ENCODE assay signal across 9 cellular contexts in the genomic region with DNA sequence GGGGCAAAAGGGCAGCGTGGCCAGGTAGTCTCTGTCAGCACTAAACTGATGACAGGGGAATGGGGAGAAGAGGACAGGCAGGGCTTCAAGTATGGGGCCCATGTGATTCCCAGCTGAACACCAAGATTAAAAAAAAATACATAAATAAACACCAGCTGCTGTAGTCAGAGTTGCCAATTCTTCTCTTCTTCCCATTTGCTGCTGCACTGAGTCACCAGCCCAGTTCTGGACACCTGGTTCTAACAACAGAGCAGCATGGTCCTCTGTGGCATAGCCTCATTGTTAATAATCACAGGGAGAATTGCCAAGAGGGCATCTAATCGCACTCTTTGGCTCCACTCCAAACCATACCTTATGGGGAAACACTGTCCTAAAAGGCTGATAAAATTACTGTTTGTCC.
DNase-seq lines count a peak whose midpoint lies in the region; ATAC-seq and TF ChIP-seq lines count a peak whose summit lies in the region.
"Had no signal": no experiment of that assay in that cellular context is flagged by ENCODE, and none has a peak within 500 bp of the region (broad histone marks: within the 10 kb centered on the region; RNA-seq: fewer than 3 reads in every experiment).

No MANE protein-coding gene starts in this region.

- TF ChIP-seq RAD21 in Ishikawa (IDR thresholded peaks at IDR 0.05; ENCODE audit: low read depth): no peak

- ATAC-seq in HG02678 (IDR thresholded peaks at IDR 0.05; ENCODE audit: unreplicated experiment) (no peak), GM21423 (IDR thresholded peaks at IDR 0.05; ENCODE audit: unreplicated experiment) (no peak), GM18519 (IDR thresholded peaks at IDR 0.05; ENCODE audit: low FRiP score, unreplicated experiment) (no peak)
- ATAC-seq: activated CD4-positive, CD25-positive, alpha-beta regulatory T cell treated with anti-CD3 and anti-CD28 coated beads, Interleukin-2, amount 50 U/mL, for 24 hours; stimulated activated naive CD8-positive, alpha-beta T cell treated with anti-CD3 and anti-CD28 coated beads, Interleukin-15, Interleukin-2, amounts not matched to agents 100 U/mL and 50 U/mL, for 24 hours had no signal

- H3K4me3 ChIP-seq in fibroblast of mammary gland (ENCODE audit: control insufficient read depth, low read depth, low read length): no peak overlapping the region

- no peak for TF ChIP-seq CTCF in fibroblast of mammary gland (conservative IDR thresholded peaks at IDR 0.05; ENCODE audit: control insufficient read depth, insufficient read depth, low read depth, low read length)

- DNase-seq in NCI-H748 (lab: John Stamatoyannopoulos, UW; ENCODE audit: unreplicated experiment) (peak; percentile 93), fibroblast of mammary gland (ENCODE audit: low read depth) (peak; percentile 70), substantia nigra (lab: John Stamatoyannopoulos, UW) (peak in 24 of 49 donors; percentile 5 to 70 (median 28))
- DNase-seq: stimulated activated naive CD8-positive, alpha-beta T cell treated with anti-CD3 and anti-CD28 coated beads, Interleukin-15, Interleukin-2, amounts not matched to agents 100 U/mL and 50 U/mL, for 24 hours had no signal

- peak overlapping the region; percentile 91 for H3K27ac ChIP-seq in substantia nigra (ENCODE audit: low read depth, low read length, poor library complexity, severe bottlenecking)

- TF ChIP-seq EP300 in Ishikawa (IDR thresholded peaks at IDR 0.05; ENCODE audit: borderline replicate concordance): no peak

TF ChIP-seq in Ishikawa, 13 proteins besides CTCF, POLR2A, EP300 and RAD21:
- TF ChIP-seq TEAD4 (IDR thresholded peaks at IDR 0.05) (no peak), NFIC (IDR thresholded peaks at IDR 0.05) (peak; percentile 52), TCF12 (IDR thresholded peaks at IDR 0.05; ENCODE audit: low read depth) (0 out of 2 replicates have a peak, but pooled peaks have one; percentile 28), ZBTB7A (IDR thresholded peaks at IDR 0.05; ENCODE audit: low read depth) (no peak)
- TF ChIP-seq, protein P1, sequence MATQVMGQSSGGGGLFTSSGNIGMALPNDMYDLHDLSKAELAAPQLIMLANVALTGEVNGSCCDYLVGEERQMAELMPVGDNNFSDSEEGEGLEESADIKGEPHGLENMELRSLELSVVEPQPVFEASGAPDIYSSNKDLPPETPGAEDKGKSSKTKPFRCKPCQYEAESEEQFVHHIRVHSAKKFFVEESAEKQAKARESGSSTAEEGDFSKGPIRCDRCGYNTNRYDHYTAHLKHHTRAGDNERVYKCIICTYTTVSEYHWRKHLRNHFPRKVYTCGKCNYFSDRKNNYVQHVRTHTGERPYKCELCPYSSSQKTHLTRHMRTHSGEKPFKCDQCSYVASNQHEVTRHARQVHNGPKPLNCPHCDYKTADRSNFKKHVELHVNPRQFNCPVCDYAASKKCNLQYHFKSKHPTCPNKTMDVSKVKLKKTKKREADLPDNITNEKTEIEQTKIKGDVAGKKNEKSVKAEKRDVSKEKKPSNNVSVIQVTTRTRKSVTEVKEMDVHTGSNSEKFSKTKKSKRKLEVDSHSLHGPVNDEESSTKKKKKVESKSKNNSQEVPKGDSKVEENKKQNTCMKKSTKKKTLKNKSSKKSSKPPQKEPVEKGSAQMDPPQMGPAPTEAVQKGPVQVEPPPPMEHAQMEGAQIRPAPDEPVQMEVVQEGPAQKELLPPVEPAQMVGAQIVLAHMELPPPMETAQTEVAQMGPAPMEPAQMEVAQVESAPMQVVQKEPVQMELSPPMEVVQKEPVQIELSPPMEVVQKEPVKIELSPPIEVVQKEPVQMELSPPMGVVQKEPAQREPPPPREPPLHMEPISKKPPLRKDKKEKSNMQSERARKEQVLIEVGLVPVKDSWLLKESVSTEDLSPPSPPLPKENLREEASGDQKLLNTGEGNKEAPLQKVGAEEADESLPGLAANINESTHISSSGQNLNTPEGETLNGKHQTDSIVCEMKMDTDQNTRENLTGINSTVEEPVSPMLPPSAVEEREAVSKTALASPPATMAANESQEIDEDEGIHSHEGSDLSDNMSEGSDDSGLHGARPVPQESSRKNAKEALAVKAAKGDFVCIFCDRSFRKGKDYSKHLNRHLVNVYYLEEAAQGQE (IDR thresholded peaks at IDR 0.05; ENCODE audit: low read depth): no peak
- TF ChIP-seq, protein P2, sequence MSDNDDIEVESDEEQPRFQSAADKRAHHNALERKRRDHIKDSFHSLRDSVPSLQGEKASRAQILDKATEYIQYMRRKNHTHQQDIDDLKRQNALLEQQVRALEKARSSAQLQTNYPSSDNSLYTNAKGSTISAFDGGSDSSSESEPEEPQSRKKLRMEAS (IDR thresholded peaks at IDR 0.05): 0 out of 2 replicates have a peak, but pooled peaks have one; percentile 17
- TF ChIP-seq, protein P3, sequence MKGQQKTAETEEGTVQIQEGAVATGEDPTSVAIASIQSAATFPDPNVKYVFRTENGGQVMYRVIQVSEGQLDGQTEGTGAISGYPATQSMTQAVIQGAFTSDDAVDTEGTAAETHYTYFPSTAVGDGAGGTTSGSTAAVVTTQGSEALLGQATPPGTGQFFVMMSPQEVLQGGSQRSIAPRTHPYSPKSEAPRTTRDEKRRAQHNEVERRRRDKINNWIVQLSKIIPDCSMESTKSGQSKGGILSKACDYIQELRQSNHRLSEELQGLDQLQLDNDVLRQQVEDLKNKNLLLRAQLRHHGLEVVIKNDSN (IDR thresholded peaks at IDR 0.05): no peak
